In the genomic region with DNA sequence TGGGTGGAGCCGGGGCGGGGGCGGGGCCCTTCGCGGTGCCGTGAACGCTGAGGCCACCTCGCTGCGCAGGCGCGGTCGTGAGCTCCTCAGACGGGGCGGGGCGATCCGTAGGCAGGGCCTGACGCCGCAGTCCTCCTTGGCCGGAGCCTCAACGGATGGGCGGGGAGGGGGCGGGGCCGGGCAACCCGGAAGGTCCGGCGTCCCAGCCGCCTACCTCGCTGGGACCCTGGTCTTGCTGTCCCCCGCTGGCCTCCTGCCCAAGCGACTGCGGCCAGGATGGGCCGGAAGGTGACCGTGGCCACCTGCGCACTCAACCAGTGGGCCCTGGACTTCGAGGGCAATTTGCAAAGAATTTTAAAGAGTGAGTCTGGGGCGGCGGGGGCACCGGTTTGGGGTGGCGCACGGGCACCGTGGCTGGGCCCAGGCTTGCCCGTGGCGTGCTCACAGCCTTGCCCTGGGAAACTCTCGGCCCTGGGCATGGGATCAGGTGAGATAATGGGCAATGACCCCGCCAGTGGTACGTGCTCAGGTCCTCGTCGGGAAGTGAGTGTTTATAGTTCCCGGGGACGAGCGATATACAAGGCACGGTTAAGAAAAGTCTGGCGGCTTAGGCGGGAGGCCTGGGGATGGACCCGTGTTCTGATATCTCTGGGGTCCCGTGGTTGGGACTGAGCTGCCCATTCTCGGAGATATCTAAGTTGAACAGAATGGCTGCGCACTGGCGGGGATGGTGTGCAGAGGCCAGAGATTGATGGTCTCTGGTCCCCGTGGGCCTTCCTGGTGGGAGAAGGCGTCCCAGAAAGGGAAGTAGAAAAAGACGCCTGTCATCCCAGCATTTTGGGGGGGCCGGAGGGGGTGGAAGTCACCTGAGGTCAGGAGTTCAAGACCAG, we compare ENCODE assay signal across 1 cellular context.
A peak's percentile ranks its signal among the peaks of the same experiment; 100 is the strongest.
TF ChIP-seq lines count a peak whose summit lies in the region.

NADSYN1 (plus strand) TSS at position 183 of the 890 bp plus-strand sequence; CDS start at position 277, 94 bp downstream.

TF ChIP-seq in HepG2, 621 proteins besides CTCF, POLR2A, EP300 and RAD21 (continued from another document and continues in another):
- TF ChIP-seq DZIP1 (CRISPR knock-in tag; IDR thresholded peaks at IDR 0.05) = 0 out of 2 replicates have a peak, but pooled peaks have one; percentile 79
- no peak for TF ChIP-seq EZH2 (conservative IDR thresholded peaks at IDR 0.05; ENCODE audit: low read depth, low read length)
- no peak for TF ChIP-seq ATF7 (IDR thresholded peaks at IDR 0.05)
- TF ChIP-seq ATF7 (CRISPR knock-in tag; IDR thresholded peaks at IDR 0.05) = no peak
- TF ChIP-seq ZEB1 (IDR thresholded peaks at IDR 0.05; ENCODE audit: insufficient replicate concordance, low read depth) = no peak
- no peak for TF ChIP-seq ZNF124 (CRISPR knock-in tag; IDR thresholded peaks at IDR 0.05)
- TF ChIP-seq ZNF121 (CRISPR knock-in tag; IDR thresholded peaks at IDR 0.05) = no peak
- TF ChIP-seq KLF13 (CRISPR knock-in tag; IDR thresholded peaks at IDR 0.05) = no peak
- TF ChIP-seq ARNT (IDR thresholded peaks at IDR 0.05) = no peak
- peak; percentile 75 for TF ChIP-seq AGO1 (IDR thresholded peaks at IDR 0.05; ENCODE audit: low read depth, low read length, poor library complexity, severe bottlenecking)
- no peak for TF ChIP-seq ZFP90 (CRISPR knock-in tag; IDR thresholded peaks at IDR 0.05; ENCODE audit: borderline replicate concordance)
- peak; percentile 66 for TF ChIP-seq MAX (IDR thresholded peaks at IDR 0.05)
- TF ChIP-seq HNRNPLL (IDR thresholded peaks at IDR 0.05; ENCODE audit: low read depth, low read length, poor library complexity, severe bottlenecking) = peak; percentile 38
- no peak for TF ChIP-seq ZNF670 (CRISPR knock-in tag; IDR thresholded peaks at IDR 0.05; ENCODE audit: borderline replicate concordance)
- no peak for TF ChIP-seq RFX5 (IDR thresholded peaks at IDR 0.05; ENCODE audit: low read depth, low read length)
- no peak for TF ChIP-seq ZNF326 (CRISPR knock-in tag; IDR thresholded peaks at IDR 0.05; ENCODE audit: borderline replicate concordance)
- no peak for TF ChIP-seq DNMT1 (CRISPR knock-in tag; IDR thresholded peaks at IDR 0.05)
- no peak for TF ChIP-seq RFX3 (CRISPR knock-in tag; IDR thresholded peaks at IDR 0.05)
- peak; percentile 67 for TF ChIP-seq ZNF709 (CRISPR knock-in tag; IDR thresholded peaks at IDR 0.05)
- TF ChIP-seq U2AF1 (optimal IDR thresholded peaks at IDR 0.05; ENCODE audit: low read depth, low read length) = no peak
- no peak for TF ChIP-seq XRCC5 (optimal IDR thresholded peaks at IDR 0.05; ENCODE audit: low read length)
- no peak for TF ChIP-seq MXD4 (CRISPR knock-in tag; IDR thresholded peaks at IDR 0.05)
- TF ChIP-seq SP1 (IDR thresholded peaks at IDR 0.05) = no peak
- peak; percentile 87; the same call in 1 of the 2 replicates for TF ChIP-seq SP1 (CRISPR knock-in tag; IDR thresholded peaks at IDR 0.05)
- no peak; the same call in 1 of the 2 replicates for TF ChIP-seq ZNF232 (CRISPR knock-in tag; IDR thresholded peaks at IDR 0.05; ENCODE audit: borderline replicate concordance)
- TF ChIP-seq RARG (CRISPR knock-in tag; IDR thresholded peaks at IDR 0.05; ENCODE audit: low read depth) = no peak
- no peak for TF ChIP-seq GATAD2A (CRISPR knock-in tag; IDR thresholded peaks at IDR 0.05)
- no peak for TF ChIP-seq E2F2 (CRISPR knock-in tag; IDR thresholded peaks at IDR 0.05; ENCODE audit: borderline replicate concordance)
- TF ChIP-seq, protein P1, sequence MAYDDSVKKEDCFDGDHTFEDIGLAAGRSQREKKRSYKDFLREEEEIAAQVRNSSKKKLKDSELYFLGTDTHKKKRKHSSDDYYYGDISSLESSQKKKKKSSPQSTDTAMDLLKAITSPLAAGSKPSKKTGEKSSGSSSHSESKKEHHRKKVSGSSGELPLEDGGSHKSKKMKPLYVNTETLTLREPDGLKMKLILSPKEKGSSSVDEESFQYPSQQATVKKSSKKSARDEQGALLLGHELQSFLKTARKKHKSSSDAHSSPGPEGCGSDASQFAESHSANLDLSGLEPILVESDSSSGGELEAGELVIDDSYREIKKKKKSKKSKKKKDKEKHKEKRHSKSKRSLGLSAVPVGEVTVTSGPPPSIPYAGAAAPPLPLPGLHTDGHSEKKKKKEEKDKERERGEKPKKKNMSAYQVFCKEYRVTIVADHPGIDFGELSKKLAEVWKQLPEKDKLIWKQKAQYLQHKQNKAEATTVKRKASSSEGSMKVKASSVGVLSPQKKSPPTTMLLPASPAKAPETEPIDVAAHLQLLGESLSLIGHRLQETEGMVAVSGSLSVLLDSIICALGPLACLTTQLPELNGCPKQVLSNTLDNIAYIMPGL (CRISPR knock-in tag; IDR thresholded peaks at IDR 0.05; ENCODE audit: borderline replicate concordance in 1 of 2, low read depth in 1 of 2) = peak; percentile 58 to 67; a peak in 2 of 4 replicates
- no peak for TF ChIP-seq FOXO1 (CRISPR knock-in tag; IDR thresholded peaks at IDR 0.05)
- TF ChIP-seq KDM2A (CRISPR knock-in tag; IDR thresholded peaks at IDR 0.05; ENCODE audit: borderline replicate concordance, low read depth) = peak; percentile 89
- TF ChIP-seq ZNF816 (CRISPR knock-in tag; IDR thresholded peaks at IDR 0.05; ENCODE audit: borderline replicate concordance) = no peak
- TF ChIP-seq, protein P2, sequence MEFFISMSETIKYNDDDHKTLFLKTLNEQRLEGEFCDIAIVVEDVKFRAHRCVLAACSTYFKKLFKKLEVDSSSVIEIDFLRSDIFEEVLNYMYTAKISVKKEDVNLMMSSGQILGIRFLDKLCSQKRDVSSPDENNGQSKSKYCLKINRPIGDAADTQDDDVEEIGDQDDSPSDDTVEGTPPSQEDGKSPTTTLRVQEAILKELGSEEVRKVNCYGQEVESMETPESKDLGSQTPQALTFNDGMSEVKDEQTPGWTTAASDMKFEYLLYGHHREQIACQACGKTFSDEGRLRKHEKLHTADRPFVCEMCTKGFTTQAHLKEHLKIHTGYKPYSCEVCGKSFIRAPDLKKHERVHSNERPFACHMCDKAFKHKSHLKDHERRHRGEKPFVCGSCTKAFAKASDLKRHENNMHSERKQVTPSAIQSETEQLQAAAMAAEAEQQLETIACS (CRISPR knock-in tag; IDR thresholded peaks at IDR 0.05) = no peak
- TF ChIP-seq THRA (CRISPR knock-in tag; IDR thresholded peaks at IDR 0.05; ENCODE audit: borderline replicate concordance) = peak; percentile 34; the same call in 1 of the 2 replicates
- peak; percentile 28; the same call in 1 of the 2 replicates for TF ChIP-seq ETV5 (CRISPR knock-in tag; IDR thresholded peaks at IDR 0.05; ENCODE audit: borderline replicate concordance)
- peak; percentile 77; the same call in 1 of the 2 replicates for TF ChIP-seq MTERF4 (CRISPR knock-in tag; IDR thresholded peaks at IDR 0.05)
- TF ChIP-seq, protein P3, sequence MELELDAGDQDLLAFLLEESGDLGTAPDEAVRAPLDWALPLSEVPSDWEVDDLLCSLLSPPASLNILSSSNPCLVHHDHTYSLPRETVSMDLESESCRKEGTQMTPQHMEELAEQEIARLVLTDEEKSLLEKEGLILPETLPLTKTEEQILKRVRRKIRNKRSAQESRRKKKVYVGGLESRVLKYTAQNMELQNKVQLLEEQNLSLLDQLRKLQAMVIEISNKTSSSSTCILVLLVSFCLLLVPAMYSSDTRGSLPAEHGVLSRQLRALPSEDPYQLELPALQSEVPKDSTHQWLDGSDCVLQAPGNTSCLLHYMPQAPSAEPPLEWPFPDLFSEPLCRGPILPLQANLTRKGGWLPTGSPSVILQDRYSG (CRISPR knock-in tag; IDR thresholded peaks at IDR 0.05) = no peak
- TF ChIP-seq, protein P4, sequence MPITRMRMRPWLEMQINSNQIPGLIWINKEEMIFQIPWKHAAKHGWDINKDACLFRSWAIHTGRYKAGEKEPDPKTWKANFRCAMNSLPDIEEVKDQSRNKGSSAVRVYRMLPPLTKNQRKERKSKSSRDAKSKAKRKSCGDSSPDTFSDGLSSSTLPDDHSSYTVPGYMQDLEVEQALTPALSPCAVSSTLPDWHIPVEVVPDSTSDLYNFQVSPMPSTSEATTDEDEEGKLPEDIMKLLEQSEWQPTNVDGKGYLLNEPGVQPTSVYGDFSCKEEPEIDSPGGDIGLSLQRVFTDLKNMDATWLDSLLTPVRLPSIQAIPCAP (CRISPR knock-in tag; IDR thresholded peaks at IDR 0.05; ENCODE audit: low read depth) = no peak
- TF ChIP-seq HOXA7 (CRISPR knock-in tag; IDR thresholded peaks at IDR 0.05) = no peak
- TF ChIP-seq, protein P5, sequence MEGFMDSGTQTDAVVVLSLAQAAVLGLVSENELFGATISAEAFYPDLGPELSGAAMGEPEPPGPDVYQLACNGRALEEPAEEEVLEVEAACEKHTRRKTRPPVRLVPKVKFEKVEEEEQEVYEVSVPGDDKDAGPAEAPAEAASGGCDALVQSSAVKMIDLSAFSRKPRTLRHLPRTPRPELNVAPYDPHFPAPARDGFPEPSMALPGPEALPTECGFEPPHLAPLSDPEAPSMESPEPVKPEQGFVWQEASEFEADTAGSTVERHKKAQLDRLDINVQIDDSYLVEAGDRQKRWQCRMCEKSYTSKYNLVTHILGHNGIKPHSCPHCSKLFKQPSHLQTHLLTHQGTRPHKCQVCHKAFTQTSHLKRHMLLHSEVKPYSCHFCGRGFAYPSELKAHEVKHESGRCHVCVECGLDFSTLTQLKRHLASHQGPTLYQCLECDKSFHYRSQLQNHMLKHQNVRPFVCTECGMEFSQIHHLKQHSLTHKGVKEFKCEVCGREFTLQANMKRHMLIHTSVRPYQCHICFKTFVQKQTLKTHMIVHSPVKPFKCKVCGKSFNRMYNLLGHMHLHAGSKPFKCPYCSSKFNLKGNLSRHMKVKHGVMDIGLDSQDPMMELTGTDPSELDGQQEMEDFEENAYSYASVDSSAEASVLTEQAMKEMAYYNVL (CRISPR knock-in tag; IDR thresholded peaks at IDR 0.05; ENCODE audit: borderline replicate concordance) = no peak; the same call in 1 of the 2 replicates
- TF ChIP-seq ZNF567 (CRISPR knock-in tag; IDR thresholded peaks at IDR 0.05; ENCODE audit: borderline replicate concordance) = no peak
- no peak for TF ChIP-seq SMC3 (IDR thresholded peaks at IDR 0.05; ENCODE audit: low read length)
- peak; percentile 51; the same call in 1 of the 2 replicates for TF ChIP-seq ZNF790 (CRISPR knock-in tag; IDR thresholded peaks at IDR 0.05; ENCODE audit: borderline replicate concordance)
- TF ChIP-seq NR2F6 (IDR thresholded peaks at IDR 0.05) = no peak
- TF ChIP-seq NR2F6 (CRISPR knock-in tag; IDR thresholded peaks at IDR 0.05) = no peak
- no peak for TF ChIP-seq ZNF207 (IDR thresholded peaks at IDR 0.05; ENCODE audit: borderline replicate concordance)
- TF ChIP-seq SMAD1 (CRISPR knock-in tag; IDR thresholded peaks at IDR 0.05; ENCODE audit: borderline replicate concordance, low read depth) = no peak
- TF ChIP-seq AHR (CRISPR knock-in tag; IDR thresholded peaks at IDR 0.05) = no peak
- no peak for TF ChIP-seq MTF1 (CRISPR knock-in tag; IDR thresholded peaks at IDR 0.05)
- no peak; the same call in 1 of the 2 replicates for TF ChIP-seq ZNF614 (CRISPR knock-in tag; IDR thresholded peaks at IDR 0.05; ENCODE audit: borderline replicate concordance)
- no peak for TF ChIP-seq ATRX (CRISPR knock-in tag; IDR thresholded peaks at IDR 0.05; ENCODE audit: borderline replicate concordance)
